27 cellular contexts compared by ENCODE assay signal in genomic region chr15:92029104-92029466, GRCh38.
A peak's percentile ranks its signal among the peaks of the same experiment; 100 is the strongest.
DNase-seq lines count a peak whose midpoint lies in the region; ATAC-seq and TF ChIP-seq lines count a peak whose summit lies in the region.
"Had no signal": no experiment of that assay in that cellular context is flagged by ENCODE, and none has a peak within 500 bp of the region (broad histone marks: within the 10 kb centered on the region; RNA-seq: fewer than 3 reads in every experiment).

No MANE protein-coding gene starts in this region.

- intact Hi-C loops in IMR-90 (cut with micrococcal nuclease): no loop called here
- intact Hi-C loops in esophagus muscularis mucosa (cut with DNase I): no loop called here
- intact Hi-C loops in lower lobe of right lung (cut with DNase I): no loop called here

- H3K4me1 ChIP-seq in IMR-90 (ENCODE audit: control insufficient read depth, insufficient read depth, low read length) (no peaks in the 10 kb centered on the region; the same call in 1 of the 2 replicates), esophagus muscularis mucosa (peaks cover 25 to 45% (median 31%) of the 10 kb centered on the region in 4 donors), lower lobe of right lung (peaks cover 30% of the 10 kb centered on the region), thoracic aorta (ENCODE audit: control insufficient read depth in 1 of 2, low read depth in 2 of 2) (peaks cover 26 to 81% of the 10 kb centered on the region in 2 donors)
- H3K4me1 ChIP-seq: A549, Caco-2 had no signal

- in situ Hi-C loops in IMR-90 (cut with MboI; ENCODE audit: low sequenced_read_pairs): no loop called here

- no peak overlapping the region for H3K23ac ChIP-seq in IMR-90 (ENCODE audit: low read depth, low read length)

- no peak overlapping the region for H2BK15ac ChIP-seq in IMR-90 (ENCODE audit: low read depth, low read length)

- no peak for TF ChIP-seq RAD21 in IMR-90 (IDR thresholded peaks at IDR 0.05; ENCODE audit: low read length)

- H3K27ac ChIP-seq in IMR-90 (ENCODE audit: insufficient read depth, low read length): no peak overlapping the region
- H3K27ac ChIP-seq in esophagus muscularis mucosa (replicated peaks in 1 of 4): peak overlapping the region; percentile 24 to 71 (median 64)
- H3K27ac ChIP-seq in lower lobe of right lung: peak overlapping the region; percentile 51
- H3K27ac ChIP-seq in thoracic aorta: peak overlapping the region; percentile 85 to 87
- no peak overlapping the region for H3K27ac ChIP-seq in caudate nucleus (ENCODE audit: low read depth, low read length)
- H3K27ac ChIP-seq: A549, neutrophil had no signal

- no peak overlapping the region for H4K5ac ChIP-seq in IMR-90 (ENCODE audit: low read depth, low read length)

- POLR2A ChIA-PET in IMR-90 (lab: Charles Lee; ENCODE audit: unreplicated experiment): no interaction called here

- H4K8ac ChIP-seq in IMR-90 (ENCODE audit: low read depth in 2 of 2, low read length in 2 of 2): no peak overlapping the region

- no peak overlapping the region for H2AK5ac ChIP-seq in IMR-90 (ENCODE audit: low read depth, low read length)

- no TSS peak for BruUV-seq in IMR-90 (replicated peaks; lab: Mats Ljungman, UMichigan)

- dilution Hi-C loops in IMR-90 (cut with HindIII; ENCODE audit: low sequenced_read_pairs, unreplicated experiment): no loop called here

- ATAC-seq in IMR-90 (ENCODE audit: low read depth) (peak; percentile 14; the same call in 1 of the 2 replicates), lower lobe of right lung (peak; percentile 32 to 35), thoracic aorta (ENCODE audit: insufficient number of reproducible peaks, low FRiP score, low read depth) (no peak), HG03196 (IDR thresholded peaks at IDR 0.05; ENCODE audit: unreplicated experiment) (no peak)
- ATAC-seq: A549 had no signal

- TF ChIP-seq POLR2A in IMR-90 (IDR thresholded peaks at IDR 0.05; ENCODE audit: low read depth, low read length) (no peak), esophagus muscularis mucosa (IDR thresholded peaks at IDR 0.05; ENCODE audit: low read depth) (no peak)

- no peak overlapping the region for H2AFZ ChIP-seq in IMR-90 (replicated peaks; ENCODE audit: low read length, poor library complexity)

- no peak overlapping the region for H2BK5ac ChIP-seq in IMR-90 (ENCODE audit: low read depth, low read length, poor library complexity, severe bottlenecking)

- no peak overlapping the region for H3K9ac ChIP-seq in IMR-90 (ENCODE audit: low read depth, low read length)

- H3K14ac ChIP-seq in IMR-90 (replicated peaks; ENCODE audit: low read depth, low read length): no peak overlapping the region

- 13% methylated on average over 1 of the region's 6 CpGs; no CpG with 5 or more reads in 1 of the 2 experiments for WGBS in IMR-90 (ENCODE audit: extremely low coverage in 2 of 2, insufficient read length in 1 of 2), 2 experiments
- WGBS in esophagus muscularis mucosa: 60% methylated on average over 6 of the region's 6 CpGs

- no peak overlapping the region for H3K4me2 ChIP-seq in IMR-90 (ENCODE audit: low read depth, low read length)
- H3K4me2 ChIP-seq: A549 had no signal

- no peaks in the 10 kb centered on the region; the same call in 1 of the 2 replicates for H3K9me3 ChIP-seq in IMR-90 (ENCODE audit: control insufficient read depth, insufficient read depth, low read length)
- no peaks in the 10 kb centered on the region for H3K9me3 ChIP-seq in esophagus muscularis mucosa
- no peaks in the 10 kb centered on the region for H3K9me3 ChIP-seq in lower lobe of right lung
- H3K9me3 ChIP-seq in thoracic aorta: no peaks in the 10 kb centered on the region
- H3K9me3 ChIP-seq: A549, BE2C, Caco-2, neutrophil had no signal

- no peak overlapping the region for H3K4me3 ChIP-seq in IMR-90 (ENCODE audit: insufficient read depth, low read depth, low read length)
- H3K4me3 ChIP-seq in esophagus muscularis mucosa: no peak overlapping the region
- H3K4me3 ChIP-seq in lower lobe of right lung: no peak overlapping the region
- H3K4me3 ChIP-seq in thoracic aorta: peak overlapping the region; percentile 50
- H3K4me3 ChIP-seq: A549, lung had no signal

- no peaks in the 10 kb centered on the region for H3K9me1 ChIP-seq in IMR-90 (ENCODE audit: insufficient read depth, low read length)

- no peaks in the 10 kb centered on the region for H3K36me3 ChIP-seq in IMR-90 (ENCODE audit: control insufficient read depth, insufficient read depth, low read length)
- H3K36me3 ChIP-seq in esophagus muscularis mucosa: no peaks in the 10 kb centered on the region
- H3K36me3 ChIP-seq in lower lobe of right lung: no peaks in the 10 kb centered on the region
- H3K36me3 ChIP-seq in thoracic aorta: no peaks in the 10 kb centered on the region
- H3K36me3 ChIP-seq: BE2C, neutrophil had no signal

- H4K91ac ChIP-seq in IMR-90 (ENCODE audit: insufficient read depth, low read depth, low read length): no peak overlapping the region

- no peak overlapping the region for H3K18ac ChIP-seq in IMR-90 (ENCODE audit: low read depth, low read length)

- H3K4ac ChIP-seq in IMR-90 (ENCODE audit: low read depth, low read length): no peak overlapping the region

- no peaks in the 10 kb centered on the region for H3K79me1 ChIP-seq in IMR-90 (ENCODE audit: low read depth in 1 of 2, low read length in 2 of 2)

- H2BK120ac ChIP-seq in IMR-90 (ENCODE audit: low read depth, low read length): no peak overlapping the region

- H3K56ac ChIP-seq in IMR-90 (ENCODE audit: extremely low read depth, insufficient read depth, low read length): no peak overlapping the region

- no peak overlapping the region for H2BK20ac ChIP-seq in IMR-90 (ENCODE audit: low read depth, low read length)

- no peak overlapping the region for H2AK9ac ChIP-seq in IMR-90 (replicated peaks; ENCODE audit: low read depth, low read length, poor library complexity)

- no peaks in the 10 kb centered on the region for H4K20me1 ChIP-seq in IMR-90 (ENCODE audit: insufficient read depth, low read length)

- no peaks in the 10 kb centered on the region for H3K27me3 ChIP-seq in IMR-90 (ENCODE audit: control insufficient read depth, insufficient read depth, low read length)
- H3K27me3 ChIP-seq in esophagus muscularis mucosa: no peaks in the 10 kb centered on the region
- no peaks in the 10 kb centered on the region for H3K27me3 ChIP-seq in lower lobe of right lung (ENCODE audit: low read depth)
- H3K27me3 ChIP-seq in thoracic aorta (replicated peaks; ENCODE audit: insufficient read depth): no peaks in the 10 kb centered on the region
- H3K27me3 ChIP-seq: BE2C, neutrophil had no signal

- TF ChIP-seq EP300 in esophagus muscularis mucosa (IDR thresholded peaks at IDR 0.05): no peak

- DNase-seq in IMR-90: no peak
- no peak for DNase-seq in esophagus muscularis mucosa (ENCODE audit: extremely low spot score)
- DNase-seq in lower lobe of right lung: no peak
- DNase-seq in thoracic aorta (ENCODE audit: low spot score): no peak
- no peak for DNase-seq in SKM-1 (lab: John Stamatoyannopoulos, UW; ENCODE audit: unreplicated experiment)
- no peak for DNase-seq in stimulated activated CD4-positive, alpha-beta T cell treated with anti-CD3 and anti-CD28 coated beads, Interleukin-2, amount 100 ng/mL, for 24 hours
- no peak for DNase-seq in caudate nucleus (lab: John Stamatoyannopoulos, UW)
- DNase-seq: activated B cell treated with CpG ODN at 0.5 μM for 24 hours; activated CD4-positive, alpha-beta memory T cell treated with anti-CD3 and anti-CD28 coated beads for 36 hours; activated T-cell treated with anti-CD3 and anti-CD28 coated beads for 4 hours; amniotic stem cell; BE2C; Caco-2; DND-41; effector memory CD4-positive, alpha-beta T cell; H7; head of caudate nucleus; immature natural killer cell; NCI-H1105; NCI-H2107; NCI-H510A treated with DMSO at 0.1 percent for 48 hours; T1000; trophoblast cell had no signal

- TF ChIP-seq CTCF in IMR-90 (conservative IDR thresholded peaks at IDR 0.05; ENCODE audit: low read depth, low read length): no peak
- TF ChIP-seq CTCF in esophagus muscularis mucosa (IDR thresholded peaks at IDR 0.05): no peak
- TF ChIP-seq CTCF in lower lobe of right lung (IDR thresholded peaks at IDR 0.05): no peak
- TF ChIP-seq CTCF in thoracic aorta (IDR thresholded peaks at IDR 0.05): no peak

- CTCF ChIA-PET in IMR-90 (lab: Yijun Ruan, JAX): no interaction called here

TF ChIP-seq in IMR-90, 13 proteins besides CTCF, POLR2A, EP300 and RAD21:
- TF ChIP-seq CHD1 (IDR thresholded peaks at IDR 0.05; ENCODE audit: low read depth, low read length): no peak
- TF ChIP-seq RCOR1 (IDR thresholded peaks at IDR 0.05; ENCODE audit: insufficient replicate concordance, low read length): no peak
- no peak for TF ChIP-seq ELK1 (IDR thresholded peaks at IDR 0.05; ENCODE audit: borderline replicate concordance, low read depth, low read length)
- no peak for TF ChIP-seq MAFK (IDR thresholded peaks at IDR 0.05; ENCODE audit: low read depth, low read length)
- no peak for TF ChIP-seq SMC3 (IDR thresholded peaks at IDR 0.05; ENCODE audit: low read depth, low read length)
- no peak for TF ChIP-seq MAZ (IDR thresholded peaks at IDR 0.05; ENCODE audit: borderline replicate concordance, low read depth, low read length)
- no peak for TF ChIP-seq FOS (IDR thresholded peaks at IDR 0.05; ENCODE audit: low read depth, low read length)
- no peak for TF ChIP-seq MXI1 (IDR thresholded peaks at IDR 0.05; ENCODE audit: borderline replicate concordance, low read depth, low read length)
- no peak for TF ChIP-seq NFE2L2 (IDR thresholded peaks at IDR 0.05; ENCODE audit: low read depth, low read length)
- no peak for TF ChIP-seq RFX5 (IDR thresholded peaks at IDR 0.05; ENCODE audit: low read depth, low read length)
- TF ChIP-seq BHLHE40 (IDR thresholded peaks at IDR 0.05; ENCODE audit: low read depth, low read length): no peak
- no peak for TF ChIP-seq CEBPB (IDR thresholded peaks at IDR 0.05; ENCODE audit: low read depth, low read length)
- no peak for TF ChIP-seq USF2 (IDR thresholded peaks at IDR 0.05; ENCODE audit: low read depth, low read length)

Comparison
In these comparisons a context has a peak if more than half of its experiments do, and no peak if none do; other contexts are left out.
1. ATAC-seq: peak in IMR-90 (single experiment) and lower lobe of right lung (2 of 2); none in thoracic aorta (single experiment) and HG03196 (single experiment).
2. H3K27ac ChIP-seq: peak in esophagus muscularis mucosa (4 of 4), lower lobe of right lung (single experiment) and thoracic aorta (2 of 2); none in IMR-90 (single experiment) and caudate nucleus (single experiment).